ENCODE assay signal across 12 cellular contexts in genomic region chr15:58357529-58358476, GRCh38.
DNase-seq lines count a peak whose midpoint lies in the region; ATAC-seq, FAIRE-seq and TF ChIP-seq lines count a peak whose summit lies in the region.
"Had no signal": no experiment of that assay in that cellular context is flagged by ENCODE, and none has a peak within 500 bp of the region (broad histone marks: within the 10 kb centered on the region; RNA-seq: fewer than 3 reads in every experiment).

No MANE protein-coding gene starts in this region.

- H3K4me3 Mint-ChIP-seq in T-helper 1 cell treated with Interleukin-12 subunit alpha and Interleukin-12 subunit beta and Interleukin-4 antibody, amounts not matched to agents 30 μg/mL and 1 μg/mL, for 36 hours = peak overlapping the region; percentile 32
- peak overlapping the region; percentile 9 to 76 (median 63) for H3K4me3 Mint-ChIP-seq in naive thymus-derived CD8-positive, alpha-beta T cell

- POLR2A ChIA-PET in GM12878 (lab: Charles Lee) = interaction anchor here (0.5 to 1.5 kb wide), 2 partner anchors 16 to 64 kb away, joined by 3 to 5 read pairs; no protein-coding TSS in a partner anchor
- POLR2A ChIA-PET in naive thymus-derived CD8-positive, alpha-beta T cell (lab: Charles Lee) = interaction anchor here (1.1 to 1.9 kb wide), 4 partner anchors 10 to 127 kb away, joined by 3 to 8 read pairs (median 5); no protein-coding TSS in a partner anchor

- RAD21 ChIA-PET in GM12878 (lab: Charles Lee; ENCODE audit: unreplicated experiment) = interaction anchor here (0.8 to 2.6 kb wide), 4 partner anchors 16 to 63 kb away, joined by 3 to 7 read pairs (median 6); no protein-coding TSS in a partner anchor

- no peak for TF ChIP-seq POLR2A in GM12878 (IDR thresholded peaks at IDR 0.05; ENCODE audit: low read depth, low read length)
- no peak for TF ChIP-seq POLR2A in testis (IDR thresholded peaks at IDR 0.05)

- peak overlapping the region; percentile 89 for H3K27ac Mint-ChIP-seq in T-helper 1 cell treated with Interleukin-12 subunit alpha and Interleukin-12 subunit beta and Interleukin-4 antibody, amounts not matched to agents 30 μg/mL and 1 μg/mL, for 36 hours
- H3K27ac Mint-ChIP-seq in naive thymus-derived CD8-positive, alpha-beta T cell = peak overlapping the region; percentile 72 to 93 (median 86)

- H3K4me3 ChIP-seq in GM12878 = no peak overlapping the region
- H3K4me3 ChIP-seq in testis = no peak overlapping the region
- H3K4me3 ChIP-seq: suprapubic skin had no signal

- TF ChIP-seq RAD21 in GM12878 (IDR thresholded peaks at IDR 0.05; ENCODE audit: insufficient read depth, low read depth, low read length) = no peak

- SMC1A ChIA-PET in GM12878 (lab: Charles Lee; ENCODE audit: uncharacterized antibody, unreplicated experiment) = interaction anchor here (0.6 to 3.4 kb wide), 14 partner anchors 13 to 398 kb away, joined by 3 to 16 read pairs (median 4); no protein-coding TSS in a partner anchor

- TF ChIP-seq CTCF in GM12878 (IDR thresholded peaks at IDR 0.05 in 2 of 3, conservative IDR thresholded peaks at IDR 0.05 in 1 of 3; ENCODE audit: control insufficient read depth in 2 of 3, extremely low read depth in 1 of 3, insufficient read depth in 1 of 3, low read depth in 3 of 3, low read length in 3 of 3) (no peak), omental fat pad (IDR thresholded peaks at IDR 0.05) (no peak), testis (IDR thresholded peaks at IDR 0.05) (no peak)

- H2AFZ ChIP-seq in GM12878 (ENCODE audit: control insufficient read depth, low read depth, low read length) = peak overlapping the region; percentile 45

- peak; percentile 75 for ATAC-seq in GM12878
- ATAC-seq in naive thymus-derived CD8-positive, alpha-beta T cell = peak; percentile 89 to 90
- no peak for ATAC-seq in GM18520 (IDR thresholded peaks at IDR 0.05; ENCODE audit: unreplicated experiment)
- ATAC-seq in omental fat pad (ENCODE audit: low FRiP score) = no peak

- no peak for TF ChIP-seq EP300 in GM12878 (IDR thresholded peaks at IDR 0.05; ENCODE audit: borderline replicate concordance in 1 of 2, control insufficient read depth in 1 of 2, low read depth in 2 of 2, low read length in 2 of 2)

- H4K20me1 ChIP-seq in GM12878 (ENCODE audit: control insufficient read depth, insufficient read depth) = no peaks in the 10 kb centered on the region

- CTCF ChIA-PET in GM12878 (lab: Yijun Ruan, JAX) = interaction anchor here (1.0 kb wide), 1 partner anchor 12 kb away, joined by 3 read pairs; no protein-coding TSS in a partner anchor

- peak; percentile 61 for FAIRE-seq in GM12878 (lab: Jason Lieb, UNC)

- H3K36me3 ChIP-seq in GM12878 (ENCODE audit: control insufficient read depth in 2 of 2, insufficient read depth in 2 of 2, low read length in 1 of 2) (no peaks in the 10 kb centered on the region), testis (ENCODE audit: low read depth, missing control alignments) (no peaks in the 10 kb centered on the region)
- H3K36me3 ChIP-seq: suprapubic skin had no signal

- H3K4me1 Mint-ChIP-seq in T-helper 1 cell treated with Interleukin-12 subunit alpha and Interleukin-12 subunit beta and Interleukin-4 antibody, amounts not matched to agents 30 μg/mL and 1 μg/mL, for 36 hours (ENCODE audit: low read depth) = peaks cover 30% of the 10 kb centered on the region
- peaks cover 29 to 37% (median 34%) of the 10 kb centered on the region in 4 donors for H3K4me1 Mint-ChIP-seq in naive thymus-derived CD8-positive, alpha-beta T cell

- 48% methylated on average over 9 of the region's 9 CpGs for WGBS in GM12878 (ENCODE audit: insufficient coverage, insufficient replicate concordance, low lambda C conversion rate, missing lambda C conversion rate)
- WGBS in testis, 2 donors = 84 to 88% methylated on average over 9 of the region's 9 CpGs

- BruUV-seq in GM12878 (replicated peaks; lab: Mats Ljungman, UMichigan) = no TSS peak

- no peak overlapping the region for H3K9ac ChIP-seq in GM12878 (ENCODE audit: control insufficient read depth, insufficient read depth, low read length)

- H3K4me1 ChIP-seq in GM12878 (ENCODE audit: control insufficient read depth, insufficient read depth, low read length) (peaks cover 28% of the 10 kb centered on the region), testis (no peaks in the 10 kb centered on the region)

- H3K36me3 Mint-ChIP-seq in T-helper 1 cell treated with Interleukin-12 subunit alpha and Interleukin-12 subunit beta and Interleukin-4 antibody, amounts not matched to agents 30 μg/mL and 1 μg/mL, for 36 hours (ENCODE audit: low read depth) = no peaks in the 10 kb centered on the region
- no peaks in the 10 kb centered on the region for H3K36me3 Mint-ChIP-seq in naive thymus-derived CD8-positive, alpha-beta T cell

- no peak overlapping the region; the same call in 1 of the 2 replicates for H3K4me2 ChIP-seq in GM12878 (ENCODE audit: control insufficient read depth, insufficient read depth)

- no peaks in the 10 kb centered on the region for H3K9me3 Mint-ChIP-seq in T-helper 1 cell treated with Interleukin-12 subunit alpha and Interleukin-12 subunit beta and Interleukin-4 antibody, amounts not matched to agents 30 μg/mL and 1 μg/mL, for 36 hours
- H3K9me3 Mint-ChIP-seq in naive thymus-derived CD8-positive, alpha-beta T cell = no peaks in the 10 kb centered on the region

- peak; percentile 31 for DNase-seq in EL
- no peak for DNase-seq in GM12878 (ENCODE audit: low read depth, low spot score)
- DNase-seq in naive thymus-derived CD8-positive, alpha-beta T cell = peak in 8 of 10 donors; percentile 40 to 77 (median 66)
- no peak for DNase-seq in GOT3 (lab: John Stamatoyannopoulos, UW)
- DNase-seq in omental fat pad (ENCODE audit: low spot score) = no peak
- no peak for DNase-seq in testis
- DNase-seq: activated gamma-delta T cell treated with Interleukin-2 at 50 U/mL for 16 hours, Caco-2, NCI-H748 treated with DMSO at 0.1 percent for 48 hours had no signal

- H3K27ac ChIP-seq in GM12878 (ENCODE audit: control insufficient read depth, insufficient read depth) = no peak overlapping the region
- H3K27ac ChIP-seq in testis = no peak overlapping the region
- H3K27ac ChIP-seq: suprapubic skin had no signal

- H3K27me3 ChIP-seq in GM12878 (replicated peaks in 1 of 2; ENCODE audit: control insufficient read depth in 2 of 2, insufficient read depth in 2 of 2, low read length in 1 of 2) (no peaks in the 10 kb centered on the region), testis (no peaks in the 10 kb centered on the region)
- H3K27me3 ChIP-seq: suprapubic skin had no signal

- H3K79me2 ChIP-seq in GM12878 (ENCODE audit: control insufficient read depth, insufficient read depth, low read length) = no peaks in the 10 kb centered on the region

- no peaks in the 10 kb centered on the region for H3K27me3 Mint-ChIP-seq in T-helper 1 cell treated with Interleukin-12 subunit alpha and Interleukin-12 subunit beta and Interleukin-4 antibody, amounts not matched to agents 30 μg/mL and 1 μg/mL, for 36 hours (ENCODE audit: low read depth)
- no peaks in the 10 kb centered on the region for H3K27me3 Mint-ChIP-seq in naive thymus-derived CD8-positive, alpha-beta T cell

- H3K9me3 ChIP-seq in GM12878 (replicated peaks; ENCODE audit: control insufficient read depth, insufficient read depth, low read length) (no peaks in the 10 kb centered on the region), testis (no peaks in the 10 kb centered on the region)
- H3K9me3 ChIP-seq: Caco-2, suprapubic skin had no signal

- in situ Hi-C loops in GM12878 (cut with MboI) = no loop called here

- intact Hi-C loops in GM12878 (cut with micrococcal nuclease; ENCODE audit: unreplicated experiment) (no loop called here), testis (cut with DNase I; ENCODE audit: low total_unique reads) (no loop called here)

TF ChIP-seq in GM12878, 131 proteins besides CTCF, POLR2A, EP300 and RAD21 (continues in another document):
- TF ChIP-seq POU2F2 (IDR thresholded peaks at IDR 0.05; ENCODE audit: borderline replicate concordance, low read depth, low read length) (peak; percentile 55; the same call in 1 of the 3 replicates), ZNF687 (IDR thresholded peaks at IDR 0.05) (no peak), TCF7 (IDR thresholded peaks at IDR 0.05; ENCODE audit: borderline replicate concordance) (peak; percentile 70; the same call in 1 of the 2 replicates), BCL3 (IDR thresholded peaks at IDR 0.05; ENCODE audit: borderline replicate concordance, insufficient read depth, low read depth, low read length, poor library complexity, severe bottlenecking) (no peak)

Comparison
In these comparisons a context has a peak if more than half of its experiments do, and no peak if none do; other contexts are left out.
1. DNase-seq: peak in EL (single experiment) and naive thymus-derived CD8-positive, alpha-beta T cell (8 of 10); none in GM12878 (single experiment), GOT3 (single experiment), omental fat pad (single experiment) and testis (single experiment).
2. ATAC-seq: peak in GM12878 (single experiment) and naive thymus-derived CD8-positive, alpha-beta T cell (2 of 2); none in GM18520 (single experiment) and omental fat pad (single experiment).